Comparison of ENCODE assay signal across 8 cellular contexts in genomic region chr19:4327252-4327876, GRCh38. TPM values are rescaled to one million over a fixed set of nuclear protein-coding genes. Genes with fewer than 3 reads are reported as not detected.
DNase-seq lines count a peak whose midpoint lies in the region; ATAC-seq lines count a peak whose summit lies in the region.

No MANE protein-coding gene starts in this region.

- peaks cover 0 to 6% (median 0%) of the 10 kb centered on the region in 11 experiments; a peak in 1 of 22 replicates for H4K20me1 ChIP-seq in BLaER1 treated with 17β-estradiol and CSF1 and Interleukin-3, amounts not matched to agents 10 nM and 100 nM

- H3K4me3 ChIP-seq in BLaER1 treated with 17β-estradiol and CSF1 and Interleukin-3, amounts not matched to agents 10 nM and 100 nM = peak overlapping the region in 1 of 10 experiments; percentile 25; a peak in 3 of 20 replicates
- peak overlapping the region; percentile 7 to 62 for H3K4me3 ChIP-seq in duodenal mucosa (ENCODE audit: low read depth in 1 of 2, low read length in 2 of 2)

- H3K9ac ChIP-seq in BLaER1 treated with 17β-estradiol and CSF1 and Interleukin-3, amounts not matched to agents 10 nM and 100 nM = no peak overlapping the region
- no peak overlapping the region for H3K9ac ChIP-seq in duodenal mucosa (ENCODE audit: low read depth in 1 of 2, low read length in 2 of 2)

- H3K36me3 ChIP-seq in BLaER1 treated with 17β-estradiol and CSF1 and Interleukin-3, amounts not matched to agents 10 nM and 100 nM = 0 out of 22 replicates have a peak, but pooled peaks cover 0 to 3% (median 0%) of the 10 kb centered on the region in 11 experiments
- peaks cover 3 to 8% of the 10 kb centered on the region in 2 donors for H3K36me3 ChIP-seq in duodenal mucosa (ENCODE audit: control insufficient read depth in 1 of 2, insufficient read depth in 2 of 2, low read length in 2 of 2)

- no peak for ATAC-seq in GM19328 (IDR thresholded peaks at IDR 0.05; ENCODE audit: unreplicated experiment)
- ATAC-seq in GM18861 (IDR thresholded peaks at IDR 0.05; ENCODE audit: unreplicated experiment) = no peak

- DNase-seq in Kasumi-1 (lab: John Stamatoyannopoulos, UW) (peak; percentile 74 to 78), mucosa of gallbladder (ENCODE audit: low spot score) (peak; percentile 78)
- peak; percentile 93 for DNase-seq in activated CD4-positive, alpha-beta T cell treated with anti-CD3 and anti-CD28 coated beads, Interleukin-2, amount 10 ng/mL, durations not matched to agents 24 days and 14 days
- DNase-seq in stimulated activated CD8-positive, alpha-beta memory T cell treated with anti-CD3 and anti-CD28 coated beads, Interleukin-4, amount 100 ng/mL, for 48 hours = peak; percentile 94

- intact Hi-C loops in activated CD4-positive, alpha-beta T cell treated with anti-CD3 and anti-CD28 coated beads, Interleukin-2, amount 10 ng/mL, durations not matched to agents 24 days and 14 days (cut with micrococcal nuclease) = loop anchor here (2.0 kb wide), 1 partner anchor 23 kb away; the partner anchor contains the start of gene FSD1

- no peaks in the 10 kb centered on the region for H3K9me3 Mint-ChIP-seq in activated CD4-positive, alpha-beta T cell treated with anti-CD3 and anti-CD28 coated beads, Interleukin-2, amount 10 ng/mL, durations not matched to agents 24 days and 14 days

- peaks cover 6% of the 10 kb centered on the region for H3K27me3 Mint-ChIP-seq in activated CD4-positive, alpha-beta T cell treated with anti-CD3 and anti-CD28 coated beads, Interleukin-2, amount 10 ng/mL, durations not matched to agents 24 days and 14 days

- peak overlapping the region; percentile 26 to 72 (median 55); a peak in 19 of 22 replicates for H3K4me2 ChIP-seq in BLaER1 treated with 17β-estradiol and CSF1 and Interleukin-3, amounts not matched to agents 10 nM and 100 nM

- peak overlapping the region; percentile 90 for H3K4me3 Mint-ChIP-seq in activated CD4-positive, alpha-beta T cell treated with anti-CD3 and anti-CD28 coated beads, Interleukin-2, amount 10 ng/mL, durations not matched to agents 24 days and 14 days

- peaks cover 0 to 13% (median 0%) of the 10 kb centered on the region in 11 experiments; a peak in 6 of 22 replicates for H3K9me3 ChIP-seq in BLaER1 treated with 17β-estradiol and CSF1 and Interleukin-3, amounts not matched to agents 10 nM and 100 nM (replicated peaks in 1 of 11)
- H3K9me3 ChIP-seq in duodenal mucosa (ENCODE audit: control insufficient read depth in 1 of 2, low read length in 2 of 2) = no peaks in the 10 kb centered on the region

- peaks cover 9 to 25% (median 16%) of the 10 kb centered on the region in 10 experiments; a peak in 18 of 20 replicates for H3K4me1 ChIP-seq in BLaER1 treated with 17β-estradiol and CSF1 and Interleukin-3, amounts not matched to agents 10 nM and 100 nM
- H3K4me1 ChIP-seq in duodenal mucosa (ENCODE audit: control insufficient read depth in 1 of 2, insufficient read depth in 2 of 2, low read length in 2 of 2) = peaks cover 0 to 3% of the 10 kb centered on the region in 2 donors

- peaks cover 15% of the 10 kb centered on the region for H3K36me3 Mint-ChIP-seq in activated CD4-positive, alpha-beta T cell treated with anti-CD3 and anti-CD28 coated beads, Interleukin-2, amount 10 ng/mL, durations not matched to agents 24 days and 14 days (ENCODE audit: low read depth)

- peak overlapping the region; percentile 58 for H3K27ac Mint-ChIP-seq in activated CD4-positive, alpha-beta T cell treated with anti-CD3 and anti-CD28 coated beads, Interleukin-2, amount 10 ng/mL, durations not matched to agents 24 days and 14 days

- no peak overlapping the region for H3K27ac ChIP-seq in BLaER1 treated with 17β-estradiol and CSF1 and Interleukin-3, amounts not matched to agents 10 nM and 100 nM
- no peak overlapping the region for H3K27ac ChIP-seq in duodenal mucosa (ENCODE audit: low read depth, low read length)

- H3K27me3 ChIP-seq in BLaER1 treated with 17β-estradiol and CSF1 and Interleukin-3, amounts not matched to agents 10 nM and 100 nM = peaks cover 4 to 12% (median 6%) of the 10 kb centered on the region in 11 experiments; a peak in 15 of 22 replicates
- no peaks in the 10 kb centered on the region for H3K27me3 ChIP-seq in duodenal mucosa (ENCODE audit: control insufficient read depth in 1 of 2, insufficient read depth in 2 of 2, low read length in 2 of 2)

- peaks cover 26% of the 10 kb centered on the region for H3K4me1 Mint-ChIP-seq in activated CD4-positive, alpha-beta T cell treated with anti-CD3 and anti-CD28 coated beads, Interleukin-2, amount 10 ng/mL, durations not matched to agents 24 days and 14 days

RNA-seq across cellular contexts. Expression of gene STAP2, which starts 11.3 kb away (rescaled TPM):
- total RNA-seq in activated CD4-positive, alpha-beta T cell treated with anti-CD3 and anti-CD28 coated beads, Interleukin-2, amount 10 ng/mL, durations not matched to agents 24 days and 14 days = 14.2 and 16.8 TPM in 2 replicates
- 37.8 TPM for total RNA-seq in mucosa of gallbladder

RNA-seq across cellular contexts. Expression of gene MPND, which starts 16.0 kb away (rescaled TPM):
- 20.6 and 21.0 TPM in 2 replicates for total RNA-seq in activated CD4-positive, alpha-beta T cell treated with anti-CD3 and anti-CD28 coated beads, Interleukin-2, amount 10 ng/mL, durations not matched to agents 24 days and 14 days
- 26.1 TPM for total RNA-seq in mucosa of gallbladder

RNA-seq across cellular contexts. Expression of gene FSD1, which starts 23.0 kb away (rescaled TPM):
- 44.2 and 44.3 TPM in 2 replicates for total RNA-seq in activated CD4-positive, alpha-beta T cell treated with anti-CD3 and anti-CD28 coated beads, Interleukin-2, amount 10 ng/mL, durations not matched to agents 24 days and 14 days
- 1.3 TPM for total RNA-seq in mucosa of gallbladder

RNA-seq across cellular contexts. Expression of gene TMIGD2, which starts 25.2 kb away (rescaled TPM):
- total RNA-seq in activated CD4-positive, alpha-beta T cell treated with anti-CD3 and anti-CD28 coated beads, Interleukin-2, amount 10 ng/mL, durations not matched to agents 24 days and 14 days = 13.3 and 14.0 TPM in 2 replicates
- 0.98 TPM for total RNA-seq in mucosa of gallbladder

RNA-seq across cellular contexts. Expression of gene SHD, which starts 48.3 kb away (rescaled TPM):
- total RNA-seq in activated CD4-positive, alpha-beta T cell treated with anti-CD3 and anti-CD28 coated beads, Interleukin-2, amount 10 ng/mL, durations not matched to agents 24 days and 14 days = not detected in 2 replicates
- not detected for total RNA-seq in mucosa of gallbladder

Comparison
In these comparisons a context has a peak if more than half of its experiments do, and no peak if none do; other contexts are left out.
1. RNA of gene FSD1, which starts 23.0 kb away (total RNA-seq): 44.2 to 44.3 TPM in activated CD4-positive, alpha-beta T cell treated with anti-CD3 and anti-CD28 coated beads, Interleukin-2, amount 10 ng/mL, durations not matched to agents 24 days and 14 days; 1.3 TPM in mucosa of gallbladder (single experiment); every median in the first group is over 10 times any median in the second.
2. Peak in every context shown above with its lines, with median percentiles within 50 percentile points of each other: DNase-seq.